ENCODE assay signal across 18 cellular contexts in genomic region chr3:149010504-149010951, GRCh38. TPM values are rescaled to one million over a fixed set of nuclear protein-coding genes. Genes with fewer than 3 reads are reported as not detected.
DNase-seq lines count a peak whose midpoint lies in the region; ATAC-seq and TF ChIP-seq lines count a peak whose summit lies in the region.
"Had no signal": no experiment of that assay in that cellular context is flagged by ENCODE, and none has a peak within 500 bp of the region (broad histone marks: within the 10 kb centered on the region; RNA-seq: fewer than 3 reads in every experiment).

No MANE protein-coding gene starts in this region.

- no peak for TF ChIP-seq CTCF in CD8-positive, alpha-beta T cell (IDR thresholded peaks at IDR 0.05)
- TF ChIP-seq CTCF in fibroblast of lung (conservative IDR thresholded peaks at IDR 0.05 in 1 of 2, IDR thresholded peaks at IDR 0.05 in 1 of 2; ENCODE audit: low read depth in 1 of 2, low read length in 2 of 2) (no peak), progenitor cell of endocrine pancreas (IDR thresholded peaks at IDR 0.05; ENCODE audit: unreplicated experiment) (no peak)

- POLR2A ChIA-PET in CD8-positive, alpha-beta T cell (lab: Charles Lee): interaction anchor here (0.9 to 1.6 kb wide), 3 partner anchors 9 to 120 kb away, joined by 3 to 4 read pairs (median 4); no protein-coding TSS in a partner anchor
- POLR2A ChIA-PET in HEK293T (lab: Yijun Ruan, JAX): no interaction called here

- ATAC-seq in CD8-positive, alpha-beta T cell: no peak
- no peak for ATAC-seq in HG02938 (IDR thresholded peaks at IDR 0.05; ENCODE audit: unreplicated experiment)

- no peaks in the 10 kb centered on the region for H3K79me2 ChIP-seq in fibroblast of lung (ENCODE audit: control insufficient read depth, insufficient read depth, low read length)

- no peak overlapping the region for H3K4me2 ChIP-seq in fibroblast of lung (ENCODE audit: extremely low read depth, insufficient read depth, low read length)

- H3K4me3 Mint-ChIP-seq in CD8-positive, alpha-beta T cell: no peak overlapping the region
- no peak overlapping the region for H3K4me3 Mint-ChIP-seq in progenitor cell of endocrine pancreas (ENCODE audit: low read depth)
- H3K4me3 Mint-ChIP-seq: T-helper 17 cell had no signal

- peak overlapping the region; percentile 42 for H3K27ac Mint-ChIP-seq in CD8-positive, alpha-beta T cell
- peak overlapping the region; percentile 54 for H3K27ac Mint-ChIP-seq in progenitor cell of endocrine pancreas

- intact Hi-C loops in CD8-positive, alpha-beta T cell (cut with DNase I, micrococcal nuclease): no loop called here

- H3K27ac ChIP-seq in CD8-positive, alpha-beta T cell (ENCODE audit: low read depth, low read length): no peak overlapping the region
- no peak overlapping the region for H3K27ac ChIP-seq in fibroblast of lung (ENCODE audit: insufficient read depth, low read length)

- no peak overlapping the region for H2AFZ ChIP-seq in fibroblast of lung (ENCODE audit: low read length)

- no peak overlapping the region for H3K9ac ChIP-seq in fibroblast of lung (ENCODE audit: insufficient read depth, low read length)

- peaks cover 74% of the 10 kb centered on the region for H3K36me3 Mint-ChIP-seq in CD8-positive, alpha-beta T cell
- peaks cover 21% of the 10 kb centered on the region for H3K36me3 Mint-ChIP-seq in progenitor cell of endocrine pancreas (ENCODE audit: insufficient read depth)

- no peaks in the 10 kb centered on the region for H3K9me3 Mint-ChIP-seq in CD8-positive, alpha-beta T cell
- H3K9me3 Mint-ChIP-seq in progenitor cell of endocrine pancreas (ENCODE audit: low read depth): no peaks in the 10 kb centered on the region

- no peaks in the 10 kb centered on the region for H3K27me3 ChIP-seq in CD8-positive, alpha-beta T cell (ENCODE audit: insufficient read depth, low read length)
- no peaks in the 10 kb centered on the region for H3K27me3 ChIP-seq in fibroblast of lung (ENCODE audit: control insufficient read depth, insufficient read depth, low read length)
- H3K27me3 ChIP-seq: BE2C had no signal

- H3K27me3 Mint-ChIP-seq in CD8-positive, alpha-beta T cell (ENCODE audit: low read depth): no peaks in the 10 kb centered on the region
- no peaks in the 10 kb centered on the region for H3K27me3 Mint-ChIP-seq in progenitor cell of endocrine pancreas
- H3K27me3 Mint-ChIP-seq: T-helper 17 cell had no signal

- DNase-seq in CD8-positive, alpha-beta T cell: no peak
- DNase-seq in NCI-H526 (lab: John Stamatoyannopoulos, UW): peak; percentile 66 to 71
- DNase-seq in fibroblast of lung (ENCODE audit: low read depth in 2 of 2): peak; percentile 58 to 62
- no peak for DNase-seq in progenitor cell of endocrine pancreas (ENCODE audit: low spot score, unreplicated experiment)
- DNase-seq in HEK293T (ENCODE audit: extremely low spot score): no peak
- no peak for DNase-seq in SKM-1 (lab: John Stamatoyannopoulos, UW; ENCODE audit: unreplicated experiment)
- DNase-seq in SW 1271 (lab: John Stamatoyannopoulos, UW): no peak
- DNase-seq: activated CD4-positive, alpha-beta T cell treated with anti-CD3 and anti-CD28 coated beads, Interleukin-2, amount 50 U/mL, for 1 hour; activated gamma-delta T cell treated with Interleukin-2 at 50 U/mL for 16 hours; BE2C; DND-41; mammary epithelial cell; NCI-H1105 treated with DMSO at 0.1 percent for 48 hours; NCI-H345; nucleus accumbens; stimulated activated CD8-positive, alpha-beta memory T cell treated with anti-CD3 and anti-CD28 coated beads, Interleukin-4, amount 100 ng/mL, for 48 hours; T-helper 17 cell had no signal

- peaks cover 40% of the 10 kb centered on the region for H3K4me1 Mint-ChIP-seq in CD8-positive, alpha-beta T cell (ENCODE audit: low read depth)
- peaks cover 5% of the 10 kb centered on the region for H3K4me1 Mint-ChIP-seq in progenitor cell of endocrine pancreas (ENCODE audit: low read depth)

- peaks cover 19% of the 10 kb centered on the region for H3K36me3 ChIP-seq in CD8-positive, alpha-beta T cell (ENCODE audit: insufficient read depth, low read length)
- peaks cover 21% of the 10 kb centered on the region for H3K36me3 ChIP-seq in fibroblast of lung (ENCODE audit: control insufficient read depth, insufficient read depth, low read length)

- CTCF ChIA-PET in CD8-positive, alpha-beta T cell (lab: Charles Lee): no interaction called here
- CTCF ChIA-PET in HEK293T (lab: Yijun Ruan, JAX): no interaction called here

- H3K4me1 ChIP-seq in CD8-positive, alpha-beta T cell (ENCODE audit: insufficient read depth, low read length): peaks cover 10% of the 10 kb centered on the region
- peaks cover 18% of the 10 kb centered on the region for H3K4me1 ChIP-seq in fibroblast of lung (ENCODE audit: control insufficient read depth, extremely low read depth, insufficient read depth, low read length)
- H3K4me1 ChIP-seq: BE2C had no signal

- H3K9me3 ChIP-seq in CD8-positive, alpha-beta T cell (ENCODE audit: low read length): no peaks in the 10 kb centered on the region
- H3K9me3 ChIP-seq in fibroblast of lung (ENCODE audit: control insufficient read depth, insufficient read depth, low read depth, low read length): no peaks in the 10 kb centered on the region
- H3K9me3 ChIP-seq: BE2C had no signal

- H4K20me1 ChIP-seq in fibroblast of lung (ENCODE audit: control insufficient read depth, extremely low read depth, insufficient read depth, low read length): no peaks in the 10 kb centered on the region

- H3K4me3 ChIP-seq in CD8-positive, alpha-beta T cell (ENCODE audit: low read depth, low read length): no peak overlapping the region
- no peak overlapping the region for H3K4me3 ChIP-seq in fibroblast of lung (replicated peaks in 1 of 4; ENCODE audit: control extremely low read depth in 1 of 4, insufficient read depth in 1 of 4, low read depth in 3 of 4, low read length in 4 of 4)

TF ChIP-seq in HEK293T, 16 proteins besides CTCF, POLR2A, EP300 and RAD21:
- TF ChIP-seq TARDBP (IDR thresholded peaks at IDR 0.05) (no peak), ELF4 (IDR thresholded peaks at IDR 0.05) (no peak), FOXM1 (IDR thresholded peaks at IDR 0.05; ENCODE audit: borderline replicate concordance) (no peak), CTBP1 (IDR thresholded peaks at IDR 0.05; ENCODE audit: borderline replicate concordance) (no peak), HDGF (IDR thresholded peaks at IDR 0.05; ENCODE audit: borderline replicate concordance) (no peak), FOXK2 (IDR thresholded peaks at IDR 0.05) (no peak), ARNT (IDR thresholded peaks at IDR 0.05) (no peak), BHLHE40 (IDR thresholded peaks at IDR 0.05; ENCODE audit: borderline replicate concordance) (no peak), NFRKB (IDR thresholded peaks at IDR 0.05) (no peak), SP1 (IDR thresholded peaks at IDR 0.05) (no peak)

RNA-seq across cellular contexts. Expression of gene GYG1, which starts 19.2 kb away (rescaled TPM):
- total RNA-seq in CD8-positive, alpha-beta T cell: 10 to 100 TPM; 29.4 to 35.2 TPM
- total RNA-seq in fibroblast of lung (43.1 and 71.5 TPM in 2 replicates), progenitor cell of endocrine pancreas (26.0 and 27.3 TPM in 2 replicates)
- polyA plus RNA-seq in fibroblast of lung: 88.5 and 224 TPM in 2 replicates
- polyA plus RNA-seq in fibroblast of lung (2012): 113 and 232 TPM in 2 replicates
- 36.2 and 86.0 TPM in 2 replicates for polyA minus RNA-seq in fibroblast of lung (ENCODE audit: low replicate concordance)

Comparison
In these comparisons a context has a peak if more than half of its experiments do, and no peak if none do; other contexts are left out.
1. DNase-seq: peak in NCI-H526 (2 of 2) and fibroblast of lung (2 of 2); none in CD8-positive, alpha-beta T cell (0 of 7), progenitor cell of endocrine pancreas (single experiment), HEK293T (single experiment), SKM-1 (single experiment) and SW 1271 (0 of 2).